In the genomic region with DNA sequence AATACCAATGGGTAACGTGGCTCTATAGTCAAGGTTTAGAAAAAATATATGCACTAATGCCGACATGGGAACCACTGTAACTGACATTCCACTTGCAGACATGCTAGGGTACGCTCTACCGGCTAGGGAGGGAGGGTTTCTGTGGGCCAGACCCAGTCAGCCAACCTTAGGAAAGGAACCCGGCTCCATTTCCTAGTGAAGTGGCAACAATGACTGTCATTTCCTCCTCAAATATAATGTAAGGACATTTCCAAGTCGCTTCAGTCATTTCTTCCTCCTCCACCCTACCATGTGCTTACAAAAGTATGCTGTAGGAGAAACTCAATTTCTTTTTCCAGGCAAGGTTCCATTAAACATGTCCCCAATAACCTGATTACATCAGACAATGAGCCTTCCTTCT, we compare ENCODE assay signal across 8 cellular contexts.
DNase-seq lines count a peak whose midpoint lies in the region; ATAC-seq, FAIRE-seq and TF ChIP-seq lines count a peak whose summit lies in the region.

No MANE protein-coding gene starts in this region.

- peaks cover 10% of the 10 kb centered on the region for H3K27me3 Mint-ChIP-seq in activated CD8-positive, alpha-beta T cell treated with anti-CD3 and anti-CD28 coated beads for 36 hours

- peaks cover 42% of the 10 kb centered on the region for H3K4me1 Mint-ChIP-seq in activated CD8-positive, alpha-beta T cell treated with anti-CD3 and anti-CD28 coated beads for 36 hours (ENCODE audit: low read depth)

- peak overlapping the region; percentile 46; the same call in 1 of the 2 replicates for H3K4me3 ChIP-seq in iPS-18c (ENCODE audit: insufficient read depth, low read depth, low read length)
- peak overlapping the region in 2 of 4 donors; percentile 53 to 58 for H3K4me3 ChIP-seq in transverse colon
- no peak overlapping the region for H3K4me3 ChIP-seq in gastrocnemius medialis

- H3K9me3 ChIP-seq in iPS-18c (ENCODE audit: control insufficient read depth, insufficient read depth, low read length) (no peaks in the 10 kb centered on the region), transverse colon (no peaks in the 10 kb centered on the region), gastrocnemius medialis (no peaks in the 10 kb centered on the region)

- in situ Hi-C loops in transverse colon (cut with MboI; ENCODE audit: low pct_ligation_motif_present in 1 of 4, low pct_unique_long_range_greater_than_20kb in 1 of 4, low sequenced_read_pairs in 3 of 4) = no loop called here
- in situ Hi-C loops in gastrocnemius medialis (cut with MboI; ENCODE audit: low sequenced_read_pairs in 4 of 4) = no loop called here

- H3K27ac ChIP-seq in transverse colon (peak overlapping the region; percentile 51 to 80 (median 74)), gastrocnemius medialis (no peak overlapping the region)

- H3K36me3 ChIP-seq in transverse colon (no peaks in the 10 kb centered on the region), gastrocnemius medialis (no peaks in the 10 kb centered on the region)

- no peaks in the 10 kb centered on the region for H3K9me3 Mint-ChIP-seq in activated CD8-positive, alpha-beta T cell treated with anti-CD3 and anti-CD28 coated beads for 36 hours

- H3K27me3 ChIP-seq in transverse colon (peaks cover 17% of the 10 kb centered on the region), gastrocnemius medialis (no peaks in the 10 kb centered on the region)

- 76 to 81% methylated on average over 4 to 6 of the region's 6 CpGs for WGBS in transverse colon (ENCODE audit: low coverage in 1 of 2), 2 donors

- CTCF ChIA-PET in activated CD8-positive, alpha-beta T cell treated with anti-CD3 and anti-CD28 coated beads for 36 hours (lab: Charles Lee) = interaction anchor here (0.9 to 1.2 kb wide), 2 partner anchors 12 to 30 kb away, joined by 3 to 4 read pairs; no protein-coding TSS in a partner anchor

- POLR2A ChIA-PET in activated CD8-positive, alpha-beta T cell treated with anti-CD3 and anti-CD28 coated beads for 36 hours (lab: Charles Lee) = interaction anchor here (0.8 kb wide), 1 partner anchor 64 kb away, joined by 3 read pairs; a partner anchor contains a TSS

- intact Hi-C loops in activated CD8-positive, alpha-beta T cell treated with anti-CD3 and anti-CD28 coated beads for 36 hours (cut with micrococcal nuclease) = loop anchor here (10.0 kb wide), 1 partner anchor 169 kb away; no protein-coding TSS in a partner anchor
- intact Hi-C loops in transverse colon (cut with DNase I; ENCODE audit: low total_unique reads) = no loop called here
- intact Hi-C loops in gastrocnemius medialis (cut with DNase I; ENCODE audit: low total_unique reads) = no loop called here

- FAIRE-seq in RCC 7860 (lab: Jason Lieb, UNC) = no peak

- H3K4me1 ChIP-seq in transverse colon (no peaks in the 10 kb centered on the region), gastrocnemius medialis (no peaks in the 10 kb centered on the region)

- no peak for TF ChIP-seq CTCF in activated CD8-positive, alpha-beta T cell treated with anti-CD3 and anti-CD28 coated beads for 36 hours (IDR thresholded peaks at IDR 0.05)
- TF ChIP-seq CTCF in transverse colon (IDR thresholded peaks at IDR 0.05) (no peak), gastrocnemius medialis (IDR thresholded peaks at IDR 0.05 in 4 of 5, conservative IDR thresholded peaks at IDR 0.05 in 1 of 5) (no peak)

- DNase-seq in activated effector memory CD4-positive, alpha-beta T cell treated with anti-CD3 and anti-CD28 coated beads, Interleukin-2, amount 50 U/mL, for 16 hours = peak; percentile 65
- DNase-seq in activated effector memory CD4-positive, alpha-beta T cell treated with Interleukin-2 at 50 U/mL for 16 hours = no peak
- DNase-seq in activated CD8-positive, alpha-beta T cell treated with anti-CD3 and anti-CD28 coated beads for 36 hours = peak; percentile 13
- DNase-seq in transverse colon (no peak), gastrocnemius medialis (no peak), RCC 7860 (ENCODE audit: low spot score) (no peak)

- H3K4me3 Mint-ChIP-seq in activated CD8-positive, alpha-beta T cell treated with anti-CD3 and anti-CD28 coated beads for 36 hours = peak overlapping the region; percentile 79

- TF ChIP-seq EP300 in transverse colon (IDR thresholded peaks at IDR 0.05; ENCODE audit: low read depth) = no peak

- H3K36me3 Mint-ChIP-seq in activated CD8-positive, alpha-beta T cell treated with anti-CD3 and anti-CD28 coated beads for 36 hours (ENCODE audit: low read depth) = peaks cover 4% of the 10 kb centered on the region

- ATAC-seq in activated CD8-positive, alpha-beta T cell treated with anti-CD3 and anti-CD28 coated beads for 36 hours = no peak
- ATAC-seq in GM18505 (IDR thresholded peaks at IDR 0.05; ENCODE audit: unreplicated experiment) (no peak), gastrocnemius medialis (no peak)

- H3K27ac Mint-ChIP-seq in activated CD8-positive, alpha-beta T cell treated with anti-CD3 and anti-CD28 coated beads for 36 hours = peak overlapping the region; percentile 93

- TF ChIP-seq POLR2A in transverse colon (IDR thresholded peaks at IDR 0.05) = no peak
- TF ChIP-seq POLR2A in GM18505 (IDR thresholded peaks at IDR 0.05; ENCODE audit: borderline replicate concordance, extremely low read depth, insufficient read depth, insufficient read length) = no peak
- no peak for TF ChIP-seq POLR2A in gastrocnemius medialis (IDR thresholded peaks at IDR 0.05)

Comparison
In these comparisons a context has a peak if more than half of its experiments do, and no peak if none do; other contexts are left out.
1. DNase-seq: peak in activated effector memory CD4-positive, alpha-beta T cell treated with anti-CD3 and anti-CD28 coated beads, Interleukin-2, amount 50 U/mL, for 16 hours (single experiment) and activated CD8-positive, alpha-beta T cell treated with anti-CD3 and anti-CD28 coated beads for 36 hours (single experiment); none in activated effector memory CD4-positive, alpha-beta T cell treated with Interleukin-2 at 50 U/mL for 16 hours (single experiment), transverse colon (single experiment), gastrocnemius medialis (0 of 2) and RCC 7860 (single experiment).
2. H3K27ac ChIP-seq: peak in transverse colon (4 of 4); none in gastrocnemius medialis (0 of 4).